ENCODE assay signal across 1 cellular context in the genomic region with DNA sequence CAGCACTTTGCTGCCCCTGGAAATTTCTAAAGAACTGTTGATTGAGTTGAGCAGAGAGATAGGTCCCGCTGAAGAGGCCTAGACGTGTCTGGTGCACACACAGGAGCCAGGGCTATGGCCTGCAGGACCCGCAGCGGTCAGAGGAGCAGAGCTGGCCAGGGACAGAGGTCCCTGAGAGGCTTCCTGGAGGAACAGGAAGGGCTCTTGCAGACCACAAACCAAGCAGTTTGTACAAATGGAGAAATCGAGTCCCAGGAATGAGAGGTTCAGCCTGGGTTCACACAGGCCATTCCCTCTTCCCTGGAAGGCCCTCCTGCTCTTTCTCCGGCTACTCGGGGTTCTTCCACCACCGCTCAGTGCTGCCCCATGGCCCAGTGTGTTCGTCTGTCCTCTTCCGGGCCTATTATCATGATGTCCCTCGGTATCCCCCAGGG.
TF ChIP-seq lines count a peak whose summit lies in the region.

No MANE protein-coding gene starts in this region.

TF ChIP-seq in HepG2, 621 proteins besides CTCF, POLR2A, EP300 and RAD21 (continued from another document):
- TF ChIP-seq, protein P1, sequence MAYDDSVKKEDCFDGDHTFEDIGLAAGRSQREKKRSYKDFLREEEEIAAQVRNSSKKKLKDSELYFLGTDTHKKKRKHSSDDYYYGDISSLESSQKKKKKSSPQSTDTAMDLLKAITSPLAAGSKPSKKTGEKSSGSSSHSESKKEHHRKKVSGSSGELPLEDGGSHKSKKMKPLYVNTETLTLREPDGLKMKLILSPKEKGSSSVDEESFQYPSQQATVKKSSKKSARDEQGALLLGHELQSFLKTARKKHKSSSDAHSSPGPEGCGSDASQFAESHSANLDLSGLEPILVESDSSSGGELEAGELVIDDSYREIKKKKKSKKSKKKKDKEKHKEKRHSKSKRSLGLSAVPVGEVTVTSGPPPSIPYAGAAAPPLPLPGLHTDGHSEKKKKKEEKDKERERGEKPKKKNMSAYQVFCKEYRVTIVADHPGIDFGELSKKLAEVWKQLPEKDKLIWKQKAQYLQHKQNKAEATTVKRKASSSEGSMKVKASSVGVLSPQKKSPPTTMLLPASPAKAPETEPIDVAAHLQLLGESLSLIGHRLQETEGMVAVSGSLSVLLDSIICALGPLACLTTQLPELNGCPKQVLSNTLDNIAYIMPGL (CRISPR knock-in tag; IDR thresholded peaks at IDR 0.05; ENCODE audit: borderline replicate concordance in 1 of 2, low read depth in 1 of 2) = no peak
- TF ChIP-seq RBFOX2 (IDR thresholded peaks at IDR 0.05; ENCODE audit: low read depth, low read length) = no peak
- no peak for TF ChIP-seq PAF1 (CRISPR knock-in tag; IDR thresholded peaks at IDR 0.05)
- TF ChIP-seq, protein P2, sequence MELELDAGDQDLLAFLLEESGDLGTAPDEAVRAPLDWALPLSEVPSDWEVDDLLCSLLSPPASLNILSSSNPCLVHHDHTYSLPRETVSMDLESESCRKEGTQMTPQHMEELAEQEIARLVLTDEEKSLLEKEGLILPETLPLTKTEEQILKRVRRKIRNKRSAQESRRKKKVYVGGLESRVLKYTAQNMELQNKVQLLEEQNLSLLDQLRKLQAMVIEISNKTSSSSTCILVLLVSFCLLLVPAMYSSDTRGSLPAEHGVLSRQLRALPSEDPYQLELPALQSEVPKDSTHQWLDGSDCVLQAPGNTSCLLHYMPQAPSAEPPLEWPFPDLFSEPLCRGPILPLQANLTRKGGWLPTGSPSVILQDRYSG (CRISPR knock-in tag; IDR thresholded peaks at IDR 0.05) = no peak
- TF ChIP-seq CBX5 (CRISPR knock-in tag; IDR thresholded peaks at IDR 0.05; ENCODE audit: borderline replicate concordance) = no peak
- no peak for TF ChIP-seq JUN (CRISPR knock-in tag; IDR thresholded peaks at IDR 0.05)
- TF ChIP-seq, protein P3, sequence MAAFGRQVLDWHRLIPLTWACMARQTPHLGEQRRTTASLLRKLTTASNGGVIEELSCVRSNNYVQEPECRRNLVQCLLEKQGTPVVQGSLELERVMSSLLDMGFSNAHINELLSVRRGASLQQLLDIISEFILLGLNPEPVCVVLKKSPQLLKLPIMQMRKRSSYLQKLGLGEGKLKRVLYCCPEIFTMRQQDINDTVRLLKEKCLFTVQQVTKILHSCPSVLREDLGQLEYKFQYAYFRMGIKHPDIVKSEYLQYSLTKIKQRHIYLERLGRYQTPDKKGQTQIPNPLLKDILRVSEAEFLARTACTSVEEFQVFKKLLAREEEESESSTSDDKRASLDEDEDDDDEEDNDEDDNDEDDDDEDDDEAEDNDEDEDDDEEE (CRISPR knock-in tag; IDR thresholded peaks at IDR 0.05) = no peak
- no peak for TF ChIP-seq ZSCAN31 (CRISPR knock-in tag; IDR thresholded peaks at IDR 0.05; ENCODE audit: low read depth)
- TF ChIP-seq SIX1 (CRISPR knock-in tag; IDR thresholded peaks at IDR 0.05; ENCODE audit: borderline replicate concordance) = no peak
- no peak for TF ChIP-seq NR3C1 (CRISPR knock-in tag; IDR thresholded peaks at IDR 0.05)
- TF ChIP-seq ZNF496 (CRISPR knock-in tag; IDR thresholded peaks at IDR 0.05; ENCODE audit: insufficient replicate concordance) = no peak
- TF ChIP-seq PHF21A (CRISPR knock-in tag; IDR thresholded peaks at IDR 0.05) = no peak
- TF ChIP-seq, protein P4, sequence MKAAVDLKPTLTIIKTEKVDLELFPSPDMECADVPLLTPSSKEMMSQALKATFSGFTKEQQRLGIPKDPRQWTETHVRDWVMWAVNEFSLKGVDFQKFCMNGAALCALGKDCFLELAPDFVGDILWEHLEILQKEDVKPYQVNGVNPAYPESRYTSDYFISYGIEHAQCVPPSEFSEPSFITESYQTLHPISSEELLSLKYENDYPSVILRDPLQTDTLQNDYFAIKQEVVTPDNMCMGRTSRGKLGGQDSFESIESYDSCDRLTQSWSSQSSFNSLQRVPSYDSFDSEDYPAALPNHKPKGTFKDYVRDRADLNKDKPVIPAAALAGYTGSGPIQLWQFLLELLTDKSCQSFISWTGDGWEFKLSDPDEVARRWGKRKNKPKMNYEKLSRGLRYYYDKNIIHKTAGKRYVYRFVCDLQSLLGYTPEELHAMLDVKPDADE (CRISPR knock-in tag; IDR thresholded peaks at IDR 0.05) = no peak
- TF ChIP-seq, protein P5, sequence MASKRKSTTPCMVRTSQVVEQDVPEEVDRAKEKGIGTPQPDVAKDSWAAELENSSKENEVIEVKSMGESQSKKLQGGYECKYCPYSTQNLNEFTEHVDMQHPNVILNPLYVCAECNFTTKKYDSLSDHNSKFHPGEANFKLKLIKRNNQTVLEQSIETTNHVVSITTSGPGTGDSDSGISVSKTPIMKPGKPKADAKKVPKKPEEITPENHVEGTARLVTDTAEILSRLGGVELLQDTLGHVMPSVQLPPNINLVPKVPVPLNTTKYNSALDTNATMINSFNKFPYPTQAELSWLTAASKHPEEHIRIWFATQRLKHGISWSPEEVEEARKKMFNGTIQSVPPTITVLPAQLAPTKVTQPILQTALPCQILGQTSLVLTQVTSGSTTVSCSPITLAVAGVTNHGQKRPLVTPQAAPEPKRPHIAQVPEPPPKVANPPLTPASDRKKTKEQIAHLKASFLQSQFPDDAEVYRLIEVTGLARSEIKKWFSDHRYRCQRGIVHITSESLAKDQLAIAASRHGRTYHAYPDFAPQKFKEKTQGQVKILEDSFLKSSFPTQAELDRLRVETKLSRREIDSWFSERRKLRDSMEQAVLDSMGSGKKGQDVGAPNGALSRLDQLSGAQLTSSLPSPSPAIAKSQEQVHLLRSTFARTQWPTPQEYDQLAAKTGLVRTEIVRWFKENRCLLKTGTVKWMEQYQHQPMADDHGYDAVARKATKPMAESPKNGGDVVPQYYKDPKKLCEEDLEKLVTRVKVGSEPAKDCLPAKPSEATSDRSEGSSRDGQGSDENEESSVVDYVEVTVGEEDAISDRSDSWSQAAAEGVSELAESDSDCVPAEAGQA (IDR thresholded peaks at IDR 0.05; ENCODE audit: low read depth) = no peak
- TF ChIP-seq, protein P5 (CRISPR knock-in tag; IDR thresholded peaks at IDR 0.05; ENCODE audit: borderline replicate concordance) = no peak
- TF ChIP-seq FOXK1 (CRISPR knock-in tag; IDR thresholded peaks at IDR 0.05; ENCODE audit: borderline replicate concordance, low read depth) = no peak
